ENCODE assay signal across 24 cellular contexts in genomic region chr2:241855245-241855887, GRCh38. TPM values are rescaled to one million over a fixed set of nuclear protein-coding genes. Genes with fewer than 3 reads are reported as not detected.
DNase-seq lines count a peak whose midpoint lies in the region; ATAC-seq, FAIRE-seq and TF ChIP-seq lines count a peak whose summit lies in the region.
"Had no signal": no experiment of that assay in that cellular context is flagged by ENCODE, and none has a peak within 500 bp of the region (broad histone marks: within the 10 kb centered on the region; RNA-seq: fewer than 3 reads in every experiment).

No MANE protein-coding gene starts in this region.

- H3K9me3 ChIP-seq in kidney (ENCODE audit: control insufficient read depth in 1 of 2, low read length in 2 of 2) (no peaks in the 10 kb centered on the region), tibial artery (no peaks in the 10 kb centered on the region), prostate gland (no peaks in the 10 kb centered on the region)
- H3K9me3 ChIP-seq: mucosa of descending colon, testis had no signal

- peak; percentile 17 for DNase-seq in activated naive CD4-positive, alpha-beta T cell treated with anti-CD3 and anti-CD28 coated beads, Interleukin-2, amount 10 ng/mL, durations not matched to agents 7 days and 5 days
- no peak for DNase-seq in activated naive CD4-positive, alpha-beta T cell treated with Interleukin-2 at 50 U/mL for 16 hours
- DNase-seq in kidney (peak; percentile 74), tibial artery (peak; percentile 4 to 51), HPDE6-E6E7 (ENCODE audit: extremely low spot score) (no peak), prostate gland (ENCODE audit: low spot score) (no peak), T1000 (lab: John Stamatoyannopoulos, UW) (no peak)
- DNase-seq: activated CD4-positive, CD25-positive, alpha-beta regulatory T cell treated with anti-CD3 and anti-CD28 coated beads, Interleukin-2, amount 50 U/mL, for 72 hours; anterior cingulate cortex; KG1; NCI-H2081 treated with DMSO at 0.1 percent for 48 hours; NCI-H524 treated with DMSO at 0.1 percent for 48 hours; stimulated activated CD4-positive, alpha-beta T cell treated with anti-CD3 and anti-CD28 coated beads, Interleukin-4, amount 100 ng/mL, for 24 hours; testis had no signal

- H3K36me3 Mint-ChIP-seq in activated naive CD4-positive, alpha-beta T cell treated with anti-CD3 and anti-CD28 coated beads, Interleukin-2, amount 10 ng/mL, durations not matched to agents 7 days and 5 days, result no peaks in the 10 kb centered on the region
- H3K36me3 Mint-ChIP-seq in activated T-helper 17 cell treated with anti-CD3 and anti-CD28 coated beads, Interleukin-2, amount 50 U/mL, for 72 hours (ENCODE audit: low read depth), result peaks cover 72% of the 10 kb centered on the region

- H3K4me1 ChIP-seq in kidney (ENCODE audit: control insufficient read depth in 1 of 2, insufficient read depth in 1 of 2, low read depth in 1 of 2, low read length in 2 of 2), result peaks cover 0 to 6% of the 10 kb centered on the region in 2 donors
- peaks cover 0 to 16% (median 9%) of the 10 kb centered on the region in 4 donors for H3K4me1 ChIP-seq in tibial artery
- peaks cover 7% of the 10 kb centered on the region for H3K4me1 ChIP-seq in prostate gland (replicated peaks)

- TF ChIP-seq CTCF in kidney (IDR thresholded peaks at IDR 0.05; ENCODE audit: borderline replicate concordance, extremely low read depth, insufficient read depth) (no peak), tibial artery (IDR thresholded peaks at IDR 0.05) (no peak), prostate gland (IDR thresholded peaks at IDR 0.05) (no peak)

- H3K9ac ChIP-seq in kidney (ENCODE audit: low read length in 2 of 2), result no peak overlapping the region

- no peak for ATAC-seq in activated T-helper 17 cell treated with anti-CD3 and anti-CD28 coated beads, Interleukin-2, amount 50 U/mL, for 72 hours (replicated peaks)
- ATAC-seq: GM23338, mucosa of descending colon had no signal

- TF ChIP-seq POLR2A in prostate gland (IDR thresholded peaks at IDR 0.05), result no peak

- H3K4me3 Mint-ChIP-seq in activated naive CD4-positive, alpha-beta T cell treated with anti-CD3 and anti-CD28 coated beads, Interleukin-2, amount 10 ng/mL, durations not matched to agents 7 days and 5 days, result no peak overlapping the region
- H3K4me3 Mint-ChIP-seq in activated T-helper 17 cell treated with anti-CD3 and anti-CD28 coated beads, Interleukin-2, amount 50 U/mL, for 72 hours, result peak overlapping the region; percentile 56
- H3K4me3 Mint-ChIP-seq: GM23338; T-helper 1 cell treated with Interleukin-12 subunit alpha and Interleukin-12 subunit beta and Interleukin-4 antibody, amounts not matched to agents 30 μg/mL and 1 μg/mL, for 36 hours had no signal

- no peak overlapping the region for H3K27ac Mint-ChIP-seq in activated naive CD4-positive, alpha-beta T cell treated with anti-CD3 and anti-CD28 coated beads, Interleukin-2, amount 10 ng/mL, durations not matched to agents 7 days and 5 days
- H3K27ac Mint-ChIP-seq in activated T-helper 17 cell treated with anti-CD3 and anti-CD28 coated beads, Interleukin-2, amount 50 U/mL, for 72 hours, result peak overlapping the region; percentile 94
- H3K27ac Mint-ChIP-seq: GM23338; T-helper 1 cell treated with Interleukin-12 subunit alpha and Interleukin-12 subunit beta and Interleukin-4 antibody, amounts not matched to agents 30 μg/mL and 1 μg/mL, for 36 hours had no signal

- no peak for FAIRE-seq in kidney (lab: Jason Lieb, UNC)
- FAIRE-seq: D721Med, endometrium had no signal

- WGBS in prostate gland, result 84% methylated on average over 18 of the region's 18 CpGs

- CTCF ChIA-PET in activated naive CD4-positive, alpha-beta T cell treated with anti-CD3 and anti-CD28 coated beads, Interleukin-2, amount 10 ng/mL, durations not matched to agents 7 days and 5 days (lab: Charles Lee), result no interaction called here

- H3K27me3 ChIP-seq in tibial artery (peaks cover 0 to 76% of the 10 kb centered on the region in 2 donors), prostate gland (replicated peaks; ENCODE audit: insufficient read depth) (no peaks in the 10 kb centered on the region)
- H3K27me3 ChIP-seq: testis had no signal

- no peaks in the 10 kb centered on the region for H3K9me3 Mint-ChIP-seq in activated naive CD4-positive, alpha-beta T cell treated with anti-CD3 and anti-CD28 coated beads, Interleukin-2, amount 10 ng/mL, durations not matched to agents 7 days and 5 days
- no peaks in the 10 kb centered on the region for H3K9me3 Mint-ChIP-seq in activated T-helper 17 cell treated with anti-CD3 and anti-CD28 coated beads, Interleukin-2, amount 50 U/mL, for 72 hours
- H3K9me3 Mint-ChIP-seq: GM23338; T-helper 1 cell treated with Interleukin-12 subunit alpha and Interleukin-12 subunit beta and Interleukin-4 antibody, amounts not matched to agents 30 μg/mL and 1 μg/mL, for 36 hours had no signal

- H3K36me3 ChIP-seq in kidney (ENCODE audit: control insufficient read depth in 1 of 2, insufficient read depth in 2 of 2, low read length in 2 of 2), result no peaks in the 10 kb centered on the region
- no peaks in the 10 kb centered on the region for H3K36me3 ChIP-seq in tibial artery
- H3K36me3 ChIP-seq in prostate gland, result no peaks in the 10 kb centered on the region

- peaks cover 3% of the 10 kb centered on the region for H3K27me3 Mint-ChIP-seq in activated naive CD4-positive, alpha-beta T cell treated with anti-CD3 and anti-CD28 coated beads, Interleukin-2, amount 10 ng/mL, durations not matched to agents 7 days and 5 days
- H3K27me3 Mint-ChIP-seq in activated T-helper 17 cell treated with anti-CD3 and anti-CD28 coated beads, Interleukin-2, amount 50 U/mL, for 72 hours, result no peaks in the 10 kb centered on the region

- intact Hi-C loops in kidney (cut with DNase I) (no loop called here), tibial artery (cut with DNase I; ENCODE audit: low total_unique reads) (no loop called here), prostate gland (cut with DNase I) (no loop called here)

- peaks cover 19% of the 10 kb centered on the region for H3K4me1 Mint-ChIP-seq in activated naive CD4-positive, alpha-beta T cell treated with anti-CD3 and anti-CD28 coated beads, Interleukin-2, amount 10 ng/mL, durations not matched to agents 7 days and 5 days
- peaks cover 10% of the 10 kb centered on the region for H3K4me1 Mint-ChIP-seq in activated T-helper 17 cell treated with anti-CD3 and anti-CD28 coated beads, Interleukin-2, amount 50 U/mL, for 72 hours

- H3K27ac ChIP-seq in kidney (ENCODE audit: low read depth in 2 of 2, low read length in 2 of 2) (no peak overlapping the region), tibial artery (no peak overlapping the region), prostate gland (no peak overlapping the region)
- H3K27ac ChIP-seq: HL-60, testis had no signal

- H3K4me3 ChIP-seq in kidney (ENCODE audit: low read length in 2 of 2) (no peak overlapping the region), tibial artery (no peak overlapping the region), prostate gland (no peak overlapping the region)
- H3K4me3 ChIP-seq: GM23338, mucosa of descending colon, testis had no signal

RNA-seq across cellular contexts. Expression of gene PDCD1, which starts 3.3 kb away (rescaled TPM):
- 10 to 100 TPM; 13.1 to 77.6 TPM for total RNA-seq in activated T-helper 17 cell treated with anti-CD3 and anti-CD28 coated beads, Interleukin-2, amount 50 U/mL, for 72 hours
- total RNA-seq in kidney (1.6 TPM), prostate gland (under 1 TPM; 0.27 to 0.80 TPM)
- polyA plus RNA-seq in kidney (ENCODE audit: insufficient read depth, low read depth, low replicate concordance), result 0.49 TPM
- total RNA-seq: chondrocyte, fibroblast of villous mesenchyme, G401 had no signal

RNA-seq across cellular contexts. Expression of gene RTP5, which starts 14.2 kb away (rescaled TPM):
- under 1 TPM in 1 of 2 donors, not detected in 1; 0.58 TPM for total RNA-seq in activated T-helper 17 cell treated with anti-CD3 and anti-CD28 coated beads, Interleukin-2, amount 50 U/mL, for 72 hours
- total RNA-seq in kidney (0.13 TPM), prostate gland (under 1 TPM; 0.14 to 0.28 TPM)
- not detected for polyA plus RNA-seq in kidney (ENCODE audit: insufficient read depth, low read depth, low replicate concordance)
- total RNA-seq: chondrocyte, fibroblast of villous mesenchyme, G401, GM23338, mucosa of descending colon had no signal
- polyA plus RNA-seq: GM23338 had no signal

RNA-seq across cellular contexts. Expression of gene NEU4, which starts 46.4 kb away (rescaled TPM):
- 1 to 10 TPM; 1.1 to 9.8 TPM for total RNA-seq in activated T-helper 17 cell treated with anti-CD3 and anti-CD28 coated beads, Interleukin-2, amount 50 U/mL, for 72 hours
- total RNA-seq in kidney (0.76 TPM), prostate gland (under 1 TPM in 1 of 2 donors, not detected in 1; 0.62 TPM)
- 2.8 TPM for polyA plus RNA-seq in kidney (ENCODE audit: insufficient read depth, low read depth, low replicate concordance)
- total RNA-seq: fibroblast of villous mesenchyme, G401 had no signal

Comparison
In these comparisons a context has a peak if more than half of its experiments do, and no peak if none do; other contexts are left out.
1. DNase-seq: peak in activated naive CD4-positive, alpha-beta T cell treated with anti-CD3 and anti-CD28 coated beads, Interleukin-2, amount 10 ng/mL, durations not matched to agents 7 days and 5 days (single experiment), kidney (single experiment) and tibial artery (2 of 2); none in activated naive CD4-positive, alpha-beta T cell treated with Interleukin-2 at 50 U/mL for 16 hours (single experiment), HPDE6-E6E7 (single experiment), prostate gland (single experiment) and T1000 (single experiment).